In the genomic region with DNA sequence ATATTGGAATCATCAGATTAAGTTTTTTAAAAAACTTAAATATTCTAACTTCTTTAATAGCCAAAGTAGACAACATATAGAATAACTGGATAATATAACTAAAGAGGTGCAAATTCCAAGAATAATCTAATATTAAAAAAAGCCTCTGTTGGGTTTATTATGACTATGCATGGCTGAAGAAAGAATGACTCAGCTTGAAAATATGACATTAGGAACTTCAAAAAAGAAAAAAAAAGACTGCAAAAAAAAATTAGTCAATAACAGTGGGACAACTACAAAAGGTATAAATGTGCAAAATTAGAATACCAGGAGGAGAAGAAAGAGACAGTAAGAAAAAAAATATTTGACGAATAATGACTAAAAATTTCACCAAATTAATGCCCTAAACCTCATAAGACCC, we compare ENCODE assay signal across 20 cellular contexts.
DNase-seq lines count a peak whose midpoint lies in the region; ATAC-seq and TF ChIP-seq lines count a peak whose summit lies in the region.
"Had no signal": no experiment of that assay in that cellular context is flagged by ENCODE, and none has a peak within 500 bp of the region (broad histone marks: within the 10 kb centered on the region; RNA-seq: fewer than 3 reads in every experiment).

No MANE protein-coding gene starts in this region.

- no peaks in the 10 kb centered on the region for H4K20me1 ChIP-seq in GM23248 (ENCODE audit: insufficient read depth)

- WGBS in GM23248 (ENCODE audit: low coverage in 1 of 2, low lambda C conversion rate in 2 of 2, missing lambda C conversion rate in 2 of 2), 2 experiments, result 23 to 36% methylated on average over 1 of the region's 1 CpG
- 91 to 97% methylated on average over 1 of the region's 1 CpG for WGBS in heart right ventricle, 2 donors

- H3K36me3 ChIP-seq in GM23248 (ENCODE audit: low read depth) (no peaks in the 10 kb centered on the region), heart right ventricle (no peaks in the 10 kb centered on the region)
- no peaks in the 10 kb centered on the region for H3K36me3 ChIP-seq in CD8-positive, alpha-beta memory T cell (ENCODE audit: insufficient read depth, low read length)

- H3K9me2 ChIP-seq in GM23248 (ENCODE audit: insufficient read depth), result no peaks in the 10 kb centered on the region
- H3K9me2 ChIP-seq: SK-N-SH had no signal

- H3K4me3 ChIP-seq in GM23248 (no peak overlapping the region), heart right ventricle (no peak overlapping the region)
- H3K4me3 ChIP-seq in CD8-positive, alpha-beta memory T cell (ENCODE audit: low read length), result no peak overlapping the region

- no peaks in the 10 kb centered on the region for H3K79me2 ChIP-seq in GM23248 (ENCODE audit: insufficient read depth)

- TF ChIP-seq CTCF in endothelial cell (IDR thresholded peaks at IDR 0.05; ENCODE audit: unreplicated experiment), result no peak
- TF ChIP-seq CTCF in heart right ventricle (IDR thresholded peaks at IDR 0.05), result no peak

- CTCF ChIA-PET in CD8-positive, alpha-beta memory T cell (lab: Charles Lee), result no interaction called here

- peaks cover 4% of the 10 kb centered on the region for H3K36me3 Mint-ChIP-seq in endothelial cell (ENCODE audit: low read depth, unreplicated experiment)
- H3K36me3 Mint-ChIP-seq in CD8-positive, alpha-beta memory T cell, result no peaks in the 10 kb centered on the region
- H3K36me3 Mint-ChIP-seq: CD4-positive, CD25-positive, alpha-beta regulatory T cell had no signal

- POLR2A ChIA-PET in CD8-positive, alpha-beta memory T cell (lab: Charles Lee), result no interaction called here

- H3K27ac Mint-ChIP-seq in endothelial cell (ENCODE audit: unreplicated experiment), result peak overlapping the region; percentile 61
- H3K27ac Mint-ChIP-seq in CD8-positive, alpha-beta memory T cell, result no peak overlapping the region
- H3K27ac Mint-ChIP-seq: CD4-positive, CD25-positive, alpha-beta regulatory T cell had no signal

- peaks cover 4% of the 10 kb centered on the region for H3K4me1 Mint-ChIP-seq in endothelial cell (ENCODE audit: unreplicated experiment)
- H3K4me1 Mint-ChIP-seq in CD8-positive, alpha-beta memory T cell, result no peaks in the 10 kb centered on the region

- H3K4me1 ChIP-seq in GM23248 (ENCODE audit: insufficient read depth) (no peaks in the 10 kb centered on the region), heart right ventricle (no peaks in the 10 kb centered on the region)
- H3K4me1 ChIP-seq in CD8-positive, alpha-beta memory T cell (ENCODE audit: insufficient read depth, low read length), result no peaks in the 10 kb centered on the region

- H3K27ac ChIP-seq in GM23248 (no peak overlapping the region), heart right ventricle (no peak overlapping the region)
- H3K27ac ChIP-seq in CD8-positive, alpha-beta memory T cell (ENCODE audit: low read depth, low read length), result no peak overlapping the region

- H3K4me3 Mint-ChIP-seq in endothelial cell (ENCODE audit: unreplicated experiment), result no peak overlapping the region
- no peak overlapping the region for H3K4me3 Mint-ChIP-seq in CD8-positive, alpha-beta memory T cell
- H3K4me3 Mint-ChIP-seq: CD4-positive, CD25-positive, alpha-beta regulatory T cell had no signal

- no peak overlapping the region for H2AFZ ChIP-seq in GM23248

- in situ Hi-C loops in GM23248 (cut with MboI), result no loop called here

- DNase-seq in GM23248 (peak; percentile 0), amniotic epithelial cell (ENCODE audit: low read depth) (peak; percentile 15), endothelial cell (ENCODE audit: low spot score) (no peak), renal cortical epithelial cell (ENCODE audit: low read depth) (peak; percentile 6), heart right ventricle (no peak), NCI-H2227 treated with DMSO at 0.1 percent for 48 hours (lab: John Stamatoyannopoulos, UW) (no peak)
- no peak for DNase-seq in CD8-positive, alpha-beta memory T cell
- DNase-seq: CD4-positive, CD25-positive, alpha-beta regulatory T cell; EL; H7; KG1; NCI-H1105; NCI-H146; NCI-H2029; NCI-H345; NCI-H774; NK-92 treated with Interleukin-12 subunit alpha and Interleukin-12 subunit beta, amount 100 ng/mL, for 24 hours; SIG-M5; SK-N-SH had no signal

- H3F3A ChIP-seq in GM23248 (ENCODE audit: insufficient read depth), result no peaks in the 10 kb centered on the region

- no peak overlapping the region for H3K9ac ChIP-seq in GM23248
- H3K9ac ChIP-seq: SK-N-SH had no signal

- peaks cover 4% of the 10 kb centered on the region for H3K9me3 Mint-ChIP-seq in endothelial cell (ENCODE audit: unreplicated experiment)
- peaks cover 19 to 38% (median 37%) of the 10 kb centered on the region in 5 donors for H3K9me3 Mint-ChIP-seq in CD8-positive, alpha-beta memory T cell

- H3K27me3 ChIP-seq in GM23248 (replicated peaks; ENCODE audit: insufficient read depth) (no peaks in the 10 kb centered on the region), heart right ventricle (no peaks in the 10 kb centered on the region)
- no peaks in the 10 kb centered on the region for H3K27me3 ChIP-seq in CD8-positive, alpha-beta memory T cell (ENCODE audit: insufficient read depth, low read length, poor library complexity, severe bottlenecking)

- H3K4me2 ChIP-seq in GM23248 (ENCODE audit: unreplicated experiment), result no peak overlapping the region
- H3K4me2 ChIP-seq: SK-N-SH had no signal

- no peak for ATAC-seq in heart right ventricle
- ATAC-seq: Panc1 had no signal

- no peaks in the 10 kb centered on the region for H3K27me3 Mint-ChIP-seq in endothelial cell (ENCODE audit: unreplicated experiment)
- H3K27me3 Mint-ChIP-seq in CD8-positive, alpha-beta memory T cell, result no peaks in the 10 kb centered on the region
- H3K27me3 Mint-ChIP-seq: CD4-positive, CD25-positive, alpha-beta regulatory T cell had no signal

- H3K9me3 ChIP-seq in GM23248 (ENCODE audit: low read depth), result no peaks in the 10 kb centered on the region
- H3K9me3 ChIP-seq in heart right ventricle, result peaks cover 0 to 45% (median 0%) of the 10 kb centered on the region in 11 donors
- H3K9me3 ChIP-seq in CD8-positive, alpha-beta memory T cell (ENCODE audit: low read length), result no peaks in the 10 kb centered on the region
- H3K9me3 ChIP-seq: SK-N-SH had no signal

- intact Hi-C loops in heart right ventricle (cut with DNase I), result no loop called here

Comparison
In these comparisons a context has a peak if more than half of its experiments do, and no peak if none do; other contexts are left out.
1. DNase-seq: peak in GM23248 (single experiment), amniotic epithelial cell (single experiment) and renal cortical epithelial cell (single experiment); none in endothelial cell (single experiment), heart right ventricle (0 of 2), NCI-H2227 treated with DMSO at 0.1 percent for 48 hours (single experiment) and CD8-positive, alpha-beta memory T cell (0 of 5).